Comparison of ENCODE assay signal across 14 cellular contexts in the genomic region with DNA sequence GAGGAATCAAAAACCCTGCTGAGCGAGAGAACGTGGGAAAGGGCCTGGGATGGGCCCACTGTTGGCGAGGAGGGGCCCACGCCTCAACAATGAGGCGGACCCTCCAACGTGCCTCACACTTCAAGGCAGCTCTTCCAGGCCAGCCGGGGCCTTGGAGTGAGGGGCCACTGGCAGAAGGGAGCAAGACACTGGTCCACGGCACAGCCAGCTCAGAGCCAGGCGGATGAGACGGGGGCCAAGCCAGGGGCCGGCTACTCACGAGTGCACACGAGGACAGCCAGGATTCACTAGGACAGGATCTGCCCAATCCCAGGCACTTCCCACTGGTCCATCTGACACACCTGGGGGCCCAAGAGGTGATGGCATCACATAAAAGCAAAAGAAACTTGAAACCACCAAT. TPM values are rescaled to one million over a fixed set of nuclear protein-coding genes. Genes with fewer than 3 reads are reported as not detected.
DNase-seq lines count a peak whose midpoint lies in the region; ATAC-seq and TF ChIP-seq lines count a peak whose summit lies in the region.
"Had no signal": no experiment of that assay in that cellular context is flagged by ENCODE, and none has a peak within 500 bp of the region (broad histone marks: within the 10 kb centered on the region; RNA-seq: fewer than 3 reads in every experiment).

No MANE protein-coding gene starts in this region.

- peak overlapping the region in 10 of 11 experiments; percentile 33 to 74 (median 68); a peak in 19 of 22 replicates for H3K27ac ChIP-seq in BLaER1 treated with 17β-estradiol and CSF1 and Interleukin-3, amounts not matched to agents 10 nM and 100 nM
- H3K27ac ChIP-seq in HL-60 (replicated peaks) = peak overlapping the region; percentile 71
- no peak overlapping the region for H3K27ac ChIP-seq in endodermal cell (ENCODE audit: low read depth, low read length)
- peak overlapping the region in 15 of 21 experiments; percentile 4 to 78 (median 48) for H3K27ac ChIP-seq in skin epidermis
- H3K27ac ChIP-seq in mesenchymal stem cell (ENCODE audit: low read length, poor library complexity, severe bottlenecking) = no peak overlapping the region
- H3K27ac ChIP-seq: cardiac muscle cell, SJCRH30 had no signal

- H4K8ac ChIP-seq in mesenchymal stem cell (ENCODE audit: low read length) = no peak overlapping the region

- H3K27ac Mint-ChIP-seq in endodermal cell = peak overlapping the region; percentile 2

- no peak overlapping the region for H3K4ac ChIP-seq in mesenchymal stem cell (ENCODE audit: low read depth in 1 of 2, low read length in 2 of 2)

- no peaks in the 10 kb centered on the region for H3K27me3 Mint-ChIP-seq in endodermal cell (ENCODE audit: insufficient read depth)
- H3K27me3 Mint-ChIP-seq: naive thymus-derived CD4-positive, alpha-beta T cell had no signal

- no peak overlapping the region for H3K4me3 Mint-ChIP-seq in endodermal cell

- H3K79me1 ChIP-seq in mesenchymal stem cell (replicated peaks; ENCODE audit: low read length, poor library complexity, severe bottlenecking) = peaks cover 14% of the 10 kb centered on the region

- no peak overlapping the region for H2BK120ac ChIP-seq in mesenchymal stem cell (ENCODE audit: low read depth, low read length)

- H2AK5ac ChIP-seq in mesenchymal stem cell (ENCODE audit: low read length, severe bottlenecking) = no peak overlapping the region

- DNase-seq in HL-60 (ENCODE audit: low read depth in 1 of 2, low spot score in 1 of 2) = no peak
- DNase-seq in endodermal cell = no peak
- DNase-seq in mesenchymal stem cell = no peak
- no peak for DNase-seq in HUDEP-2 (lab: John Stamatoyannopoulos, UW; ENCODE audit: unreplicated experiment in 76 of 76)
- no peak for DNase-seq in KG1 (lab: John Stamatoyannopoulos, UW)
- DNase-seq: activated naive CD4-positive, alpha-beta T cell treated with Interleukin-2 at 50 U/mL for 16 hours; BE2C; EL; naive thymus-derived CD4-positive, alpha-beta T cell; SJCRH30 had no signal

- 90 to 93% methylated on average over 10 to 13 of the region's 13 CpGs for WGBS in endodermal cell (ENCODE audit: insufficient coverage in 1 of 2, insufficient read length in 1 of 2), 2 experiments
- 89% methylated on average over 13 of the region's 13 CpGs for WGBS in mesenchymal stem cell

- H3K23ac ChIP-seq in mesenchymal stem cell (ENCODE audit: low read length in 2 of 2) = no peak overlapping the region

- H3K27me3 ChIP-seq in BLaER1 treated with 17β-estradiol and CSF1 and Interleukin-3, amounts not matched to agents 10 nM and 100 nM = no peaks in the 10 kb centered on the region
- H3K27me3 ChIP-seq in HL-60 (ENCODE audit: insufficient read depth, poor library complexity, severe bottlenecking) (no peaks in the 10 kb centered on the region), endodermal cell (ENCODE audit: control insufficient read depth, insufficient read depth, low read length, poor library complexity, severe bottlenecking) (no peaks in the 10 kb centered on the region), mesenchymal stem cell (ENCODE audit: control insufficient read depth in 1 of 2, insufficient read depth in 1 of 2, low read length in 2 of 2) (no peaks in the 10 kb centered on the region)
- H3K27me3 ChIP-seq: BE2C, cardiac muscle cell, SJCRH30 had no signal

- H3K4me1 Mint-ChIP-seq in endodermal cell = peaks cover 15% of the 10 kb centered on the region

- no peak overlapping the region for H3K18ac ChIP-seq in mesenchymal stem cell (ENCODE audit: low read depth in 1 of 2, low read length in 2 of 2)

- H3K14ac ChIP-seq in mesenchymal stem cell (ENCODE audit: low read length in 2 of 2) = peak overlapping the region in 1 of 2 experiments; percentile 18

- no peak overlapping the region for H2BK12ac ChIP-seq in mesenchymal stem cell (ENCODE audit: low read length in 2 of 2)

- H3K9me3 Mint-ChIP-seq in endodermal cell = no peaks in the 10 kb centered on the region
- H3K9me3 Mint-ChIP-seq: naive thymus-derived CD4-positive, alpha-beta T cell had no signal

- H3K4me1 ChIP-seq in BLaER1 treated with 17β-estradiol and CSF1 and Interleukin-3, amounts not matched to agents 10 nM and 100 nM = peaks cover 100% of the 10 kb centered on the region in 10 experiments
- H3K4me1 ChIP-seq in endodermal cell (ENCODE audit: control insufficient read depth, insufficient read depth, low read length) = peaks cover 12% of the 10 kb centered on the region
- H3K4me1 ChIP-seq in mesenchymal stem cell (ENCODE audit: control insufficient read depth, insufficient read depth, low read depth, low read length) = peaks cover 50% of the 10 kb centered on the region

- H3K9me3 ChIP-seq in BLaER1 treated with 17β-estradiol and CSF1 and Interleukin-3, amounts not matched to agents 10 nM and 100 nM (replicated peaks in 1 of 11) = no peaks in the 10 kb centered on the region
- no peaks in the 10 kb centered on the region for H3K9me3 ChIP-seq in endodermal cell (ENCODE audit: control insufficient read depth, low read length)
- no peaks in the 10 kb centered on the region for H3K9me3 ChIP-seq in mesenchymal stem cell (ENCODE audit: control insufficient read depth, low read length)
- H3K9me3 ChIP-seq: BE2C, SJCRH30 had no signal

- H3K36me3 Mint-ChIP-seq in endodermal cell (ENCODE audit: low read depth) = no peaks in the 10 kb centered on the region

- peak overlapping the region; percentile 46 to 71 (median 57); a peak in 17 of 22 replicates for H3K9ac ChIP-seq in BLaER1 treated with 17β-estradiol and CSF1 and Interleukin-3, amounts not matched to agents 10 nM and 100 nM
- no peak overlapping the region for H3K9ac ChIP-seq in endodermal cell (ENCODE audit: extremely low read depth, low read length, poor library complexity, severe bottlenecking)
- H3K9ac ChIP-seq in mesenchymal stem cell (ENCODE audit: low read length) = no peak overlapping the region

- H4K91ac ChIP-seq in mesenchymal stem cell (ENCODE audit: low read length) = no peak overlapping the region

- peaks cover 92 to 100% (median 100%) of the 10 kb centered on the region in 11 experiments for H4K20me1 ChIP-seq in BLaER1 treated with 17β-estradiol and CSF1 and Interleukin-3, amounts not matched to agents 10 nM and 100 nM

- H3K36me3 ChIP-seq in BLaER1 treated with 17β-estradiol and CSF1 and Interleukin-3, amounts not matched to agents 10 nM and 100 nM = peaks cover 0 to 13% (median 0%) of the 10 kb centered on the region in 11 experiments; a peak in 3 of 22 replicates
- H3K36me3 ChIP-seq in endodermal cell (ENCODE audit: control insufficient read depth, insufficient read depth, low read length) = no peaks in the 10 kb centered on the region
- H3K36me3 ChIP-seq in mesenchymal stem cell (ENCODE audit: control insufficient read depth in 1 of 2, insufficient read depth in 2 of 2, low read depth in 1 of 2, low read length in 2 of 2) = peaks cover 0 to 20% of the 10 kb centered on the region in 2 experiments
- H3K36me3 ChIP-seq: BE2C, cardiac muscle cell, SJCRH30 had no signal

- no peak overlapping the region for H2BK5ac ChIP-seq in mesenchymal stem cell (ENCODE audit: low read depth, low read length, poor library complexity, severe bottlenecking)

- peak overlapping the region; percentile 90 to 98 (median 96) for H3K4me2 ChIP-seq in BLaER1 treated with 17β-estradiol and CSF1 and Interleukin-3, amounts not matched to agents 10 nM and 100 nM
- no peak overlapping the region for H3K4me2 ChIP-seq in mesenchymal stem cell (ENCODE audit: low read length, poor library complexity, severe bottlenecking)

- peak overlapping the region in 1 of 10 experiments; percentile 52; a peak in 3 of 20 replicates for H3K4me3 ChIP-seq in BLaER1 treated with 17β-estradiol and CSF1 and Interleukin-3, amounts not matched to agents 10 nM and 100 nM
- H3K4me3 ChIP-seq in HL-60 (replicated peaks; ENCODE audit: insufficient read depth, low read length) (no peak overlapping the region), endodermal cell (ENCODE audit: low read length) (no peak overlapping the region), skin epidermis (no peak overlapping the region), mesenchymal stem cell (ENCODE audit: insufficient read depth in 1 of 2, low read depth in 1 of 2, low read length in 2 of 2) (no peak overlapping the region)
- H3K4me3 ChIP-seq: cardiac muscle cell, SJCRH30 had no signal

- no peak for ATAC-seq in HG03097 (IDR thresholded peaks at IDR 0.05; ENCODE audit: low FRiP score, unreplicated experiment)
- ATAC-seq: naive thymus-derived CD4-positive, alpha-beta T cell had no signal

- no peak overlapping the region for H2BK15ac ChIP-seq in mesenchymal stem cell (ENCODE audit: low read depth, poor library complexity, severe bottlenecking)

- no peak overlapping the region for H2AFZ ChIP-seq in mesenchymal stem cell (ENCODE audit: low read depth, low read length)

- no peak for TF ChIP-seq CTCF in HL-60 (IDR thresholded peaks at IDR 0.05; ENCODE audit: insufficient read depth, low read length)
- TF ChIP-seq CTCF in endodermal cell (conservative IDR thresholded peaks at IDR 0.05) = no peak

RNA-seq across cellular contexts. Expression of a gene that starts 20.5 kb away (rescaled TPM):
- 10 to 100 TPM; 10.9 to 15.4 TPM for total RNA-seq in endodermal cell
- polyA plus RNA-seq in endodermal cell (2013, experiment 1 of 2) = 7.1 TPM
- polyA plus RNA-seq in endodermal cell (2013, experiment 2 of 2) = 6.6 TPM
- 9.8 TPM for polyA plus RNA-seq in mesenchymal stem cell (2013, experiment 1 of 2)
- polyA plus RNA-seq in mesenchymal stem cell (2013, experiment 2 of 2) = 9.8 TPM

RNA-seq across cellular contexts. Expression of a gene that starts 42.0 kb away (rescaled TPM):
- 100 to 1,000 TPM; 277 to 336 TPM for total RNA-seq in endodermal cell
- 178 TPM for polyA plus RNA-seq in endodermal cell (2013, experiment 1 of 2)
- polyA plus RNA-seq in endodermal cell (2013, experiment 2 of 2) = 167 TPM
- polyA plus RNA-seq in mesenchymal stem cell (2013, experiment 1 of 2) = 175 TPM
- polyA plus RNA-seq in mesenchymal stem cell (2013, experiment 2 of 2) = 169 TPM

RNA-seq across cellular contexts. Expression of a gene that starts 56.3 kb away (rescaled TPM):
- 100 to 1,000 TPM; 108 to 115 TPM for total RNA-seq in endodermal cell
- 131 TPM for polyA plus RNA-seq in endodermal cell (2013, experiment 1 of 2)
- polyA plus RNA-seq in endodermal cell (2013, experiment 2 of 2) = 120 TPM
- polyA plus RNA-seq in mesenchymal stem cell (2013, experiment 1 of 2) = 138 TPM
- polyA plus RNA-seq in mesenchymal stem cell (2013, experiment 2 of 2) = 134 TPM

Comparison
In these comparisons a context has a peak if more than half of its experiments do, and no peak if none do; other contexts are left out.
1. H3K27ac ChIP-seq: peak in BLaER1 treated with 17β-estradiol and CSF1 and Interleukin-3, amounts not matched to agents 10 nM and 100 nM (10 of 11), HL-60 (single experiment) and skin epidermis (15 of 21); none in endodermal cell (single experiment) and mesenchymal stem cell (single experiment).
2. H3K9ac ChIP-seq: peak in BLaER1 treated with 17β-estradiol and CSF1 and Interleukin-3, amounts not matched to agents 10 nM and 100 nM (11 of 11); none in endodermal cell (single experiment) and mesenchymal stem cell (single experiment).